In the genomic region with DNA sequence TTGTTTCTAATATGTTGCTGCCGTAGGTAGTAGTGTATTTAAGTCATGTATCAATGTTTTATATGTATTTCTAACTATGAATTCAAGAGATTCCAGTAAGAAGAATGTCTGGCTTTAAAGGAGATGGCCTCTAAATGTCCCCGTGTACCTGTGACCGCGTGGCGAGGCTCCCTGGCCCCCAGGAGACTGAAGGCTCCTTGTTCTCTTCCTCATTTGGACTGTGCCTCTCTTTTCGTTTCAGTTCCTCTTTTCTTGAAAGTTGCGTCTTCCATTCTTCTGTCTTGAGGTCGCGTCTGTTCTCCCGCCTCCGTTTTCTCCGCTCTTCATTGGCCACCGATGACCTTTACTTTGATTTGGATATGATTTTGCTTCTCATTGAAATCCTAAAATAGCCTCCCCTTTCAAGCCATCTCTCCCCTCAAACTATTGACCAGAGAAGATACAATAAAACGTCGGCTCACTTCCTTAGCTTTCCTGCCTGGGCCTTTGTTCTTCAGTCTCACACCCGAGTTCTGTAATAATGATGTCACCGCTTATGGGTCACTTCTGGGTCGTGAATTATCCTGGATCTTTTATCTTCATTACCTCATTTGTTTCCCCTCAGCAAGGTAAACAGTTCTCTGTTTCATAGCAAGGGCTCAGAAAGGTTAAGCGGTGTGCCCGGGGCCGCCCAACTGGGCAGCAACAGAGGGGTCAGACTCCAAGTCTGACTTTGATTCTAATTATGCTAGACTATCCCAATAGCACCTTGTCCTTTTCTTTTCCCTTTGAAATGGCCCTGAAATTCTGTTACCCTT, we compare ENCODE assay signal across 1 cellular context.
TF ChIP-seq lines count a peak whose summit lies in the region.

No MANE protein-coding gene starts in this region.

TF ChIP-seq in HEK293, 187 proteins besides CTCF, POLR2A, EP300 and RAD21 (continued from another document):
- no peak for TF ChIP-seq REST (tag by site-specific recombination; IDR thresholded peaks at IDR 0.05)
- TF ChIP-seq ZBTB21 (tag by site-specific recombination; IDR thresholded peaks at IDR 0.05), result peak; percentile 38; the same call in 1 of the 2 replicates
- no peak for TF ChIP-seq KLF8 (tag by site-specific recombination; IDR thresholded peaks at IDR 0.05)
- TF ChIP-seq ZNF354C (tag by site-specific recombination; IDR thresholded peaks at IDR 0.05; ENCODE audit: borderline replicate concordance, low read depth), result no peak
- peak; percentile 88 for TF ChIP-seq PRDM10 (tag by site-specific recombination; IDR thresholded peaks at IDR 0.05)
- peak; percentile 90 for TF ChIP-seq ZNF629 (tag by site-specific recombination; IDR thresholded peaks at IDR 0.05)
- TF ChIP-seq, protein P1, sequence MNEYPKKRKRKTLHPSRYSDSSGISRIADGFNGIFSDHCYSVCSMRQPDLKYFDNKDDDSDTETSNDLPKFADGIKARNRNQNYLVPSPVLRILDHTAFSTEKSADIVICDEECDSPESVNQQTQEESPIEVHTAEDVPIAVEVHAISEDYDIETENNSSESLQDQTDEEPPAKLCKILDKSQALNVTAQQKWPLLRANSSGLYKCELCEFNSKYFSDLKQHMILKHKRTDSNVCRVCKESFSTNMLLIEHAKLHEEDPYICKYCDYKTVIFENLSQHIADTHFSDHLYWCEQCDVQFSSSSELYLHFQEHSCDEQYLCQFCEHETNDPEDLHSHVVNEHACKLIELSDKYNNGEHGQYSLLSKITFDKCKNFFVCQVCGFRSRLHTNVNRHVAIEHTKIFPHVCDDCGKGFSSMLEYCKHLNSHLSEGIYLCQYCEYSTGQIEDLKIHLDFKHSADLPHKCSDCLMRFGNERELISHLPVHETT (tag by site-specific recombination; IDR thresholded peaks at IDR 0.05), result 0 out of 2 replicates have a peak, but pooled peaks have one; percentile 31
